ENCODE assay signal across 8 cellular contexts in genomic region chr17:80035687-80035936, GRCh38. TPM values are rescaled to one million over a fixed set of nuclear protein-coding genes. Genes with fewer than 3 reads are reported as not detected.
DNase-seq lines count a peak whose midpoint lies in the region; ATAC-seq and TF ChIP-seq lines count a peak whose summit lies in the region.

Gene TBC1D16, minus strand, starts transcription at chr17:80035872. Its CDS starts 22,325 bp downstream, at chr17:80013547.

- peak within 1 kb of the TSS; percentile 91 to 98 for H3K4me3 ChIP-seq in ascending aorta

- DNase-seq in activated gamma-delta T cell (lab: John Stamatoyannopoulos, UW) (peak; percentile 50), activated gamma-delta T cell treated with Interleukin-2 at 50 U/mL for 16 hours (no peak), ascending aorta (ENCODE audit: low spot score in 2 of 2) (no peak), immature natural killer cell (peak in 1 of 3 donors; percentile 62), GM13976 (ENCODE audit: low spot score) (no peak), NCI-H1048 (lab: John Stamatoyannopoulos, UW) (no peak), ACHN (no peak)
- DNase-seq in stimulated activated naive CD8-positive, alpha-beta T cell treated with anti-CD3 and anti-CD28 coated beads, Interleukin-15, amount 100 ng/mL, for 72 hours = no peak

- peaks cover 9 to 12% of the 10 kb centered on the region in 2 donors for H3K4me1 Mint-ChIP-seq in immature natural killer cell
- peaks cover 19% of the 10 kb centered on the region for H3K4me1 Mint-ChIP-seq in stimulated activated naive CD8-positive, alpha-beta T cell treated with anti-CD3 and anti-CD28 coated beads, Interleukin-15, amount 100 ng/mL, for 72 hours

- in situ Hi-C loops in GM13976 (cut with MboI; ENCODE audit: low sequenced_read_pairs, unreplicated experiment) (no loop called here), ACHN (cut with HindIII; ENCODE audit: low pct_ligation_motif_present, low pct_unique_long_range_greater_than_20kb, low sequenced_read_pairs) (no loop called here)

- no peaks in the 10 kb centered on the region for H3K36me3 Mint-ChIP-seq in immature natural killer cell

- peaks cover 10 to 19% (median 13%) of the 10 kb centered on the region in 3 donors for H3K27me3 Mint-ChIP-seq in immature natural killer cell (ENCODE audit: low read depth in 3 of 3)
- H3K27me3 Mint-ChIP-seq in stimulated activated naive CD8-positive, alpha-beta T cell treated with anti-CD3 and anti-CD28 coated beads, Interleukin-15, amount 100 ng/mL, for 72 hours = peaks cover 28% of the 10 kb centered on the region

- TF ChIP-seq CTCF in ascending aorta (IDR thresholded peaks at IDR 0.05) = no peak
- TF ChIP-seq CTCF in GM13976 (IDR thresholded peaks at IDR 0.05; ENCODE audit: borderline replicate concordance, control extremely low read depth, extremely low read depth, insufficient read depth, missing control alignments) = no peak

- intact Hi-C loops in ascending aorta (cut with DNase I) = loop anchor here (1.0 to 5.0 kb wide), 2 partner anchors 27 to 67 kb away; partner anchors contain the start of gene GAA

- peak within 1 kb of the TSS; percentile 80 to 88 (median 86) for H3K4me3 Mint-ChIP-seq in immature natural killer cell
- peak within 1 kb of the TSS; percentile 97 to 99 for H3K4me3 Mint-ChIP-seq in stimulated activated naive CD8-positive, alpha-beta T cell treated with anti-CD3 and anti-CD28 coated beads, Interleukin-15, amount 100 ng/mL, for 72 hours

- no peaks in the 10 kb centered on the region for H3K36me3 ChIP-seq in ascending aorta

- peak within 1 kb of the TSS; percentile 91 to 95 for H3K27ac ChIP-seq in ascending aorta

- H3K9me3 Mint-ChIP-seq in immature natural killer cell = no peaks in the 10 kb centered on the region
- no peaks in the 10 kb centered on the region for H3K9me3 Mint-ChIP-seq in stimulated activated naive CD8-positive, alpha-beta T cell treated with anti-CD3 and anti-CD28 coated beads, Interleukin-15, amount 100 ng/mL, for 72 hours

- H3K27me3 ChIP-seq in ascending aorta = no peaks in the 10 kb centered on the region

- H3K9me3 ChIP-seq in ascending aorta = no peaks in the 10 kb centered on the region

- peaks cover 4 to 13% of the 10 kb centered on the region in 2 donors for H3K4me1 ChIP-seq in ascending aorta

- H3K27ac Mint-ChIP-seq in immature natural killer cell = peak within 1 kb of the TSS in 5 of 6 donors; percentile 82 to 93 (median 84)
- H3K27ac Mint-ChIP-seq in stimulated activated naive CD8-positive, alpha-beta T cell treated with anti-CD3 and anti-CD28 coated beads, Interleukin-15, amount 100 ng/mL, for 72 hours = peak within 1 kb of the TSS; percentile 94 to 95

- ATAC-seq in stimulated activated naive CD8-positive, alpha-beta T cell treated with anti-CD3 and anti-CD28 coated beads, Interleukin-15, amount 100 ng/mL, for 72 hours = no peak

RNA-seq across cellular contexts. Expression of gene TBC1D16, which starts in this region (rescaled TPM):
- total RNA-seq in ascending aorta = 55.6 TPM
- polyA plus RNA-seq in immature natural killer cell = under 1 TPM in 1 of 3 donors, not detected in 2; 0.27 TPM
